20 cellular contexts compared by ENCODE assay signal in the genomic region with DNA sequence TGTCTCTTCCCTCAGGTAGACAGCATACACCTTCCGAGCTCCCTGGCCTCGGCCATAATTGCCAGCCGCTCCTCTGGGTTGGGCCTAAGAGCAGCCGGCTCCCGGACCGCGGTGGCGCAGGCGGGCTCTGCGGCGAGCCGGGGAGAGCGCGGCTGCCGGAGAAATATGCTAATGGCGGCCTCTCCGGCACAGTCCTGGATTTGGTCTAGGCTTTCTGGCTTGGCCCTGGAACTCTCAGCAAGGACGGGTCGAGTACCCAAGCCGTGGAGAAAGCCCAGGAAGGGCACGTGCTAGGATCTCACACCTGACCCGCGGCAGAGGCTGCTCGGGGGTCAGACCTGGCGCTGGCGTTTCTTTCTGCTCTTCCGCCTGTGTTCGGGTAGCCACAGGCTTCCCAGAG. TPM values are rescaled to one million over a fixed set of nuclear protein-coding genes. Genes with fewer than 3 reads are reported as not detected.
DNase-seq lines count a peak whose midpoint lies in the region; ATAC-seq and TF ChIP-seq lines count a peak whose summit lies in the region.
"Had no signal": no experiment of that assay in that cellular context is flagged by ENCODE, and none has a peak within 500 bp of the region (broad histone marks: within the 10 kb centered on the region; RNA-seq: fewer than 3 reads in every experiment).

No MANE protein-coding gene starts in this region.

- H3K36me3 Mint-ChIP-seq in neural progenitor cell: peaks cover 12% of the 10 kb centered on the region
- no peaks in the 10 kb centered on the region for H3K36me3 Mint-ChIP-seq in activated CD4-positive, alpha-beta T cell treated with anti-CD3 and anti-CD28 coated beads, Interleukin-2, amount 10 ng/mL, durations not matched to agents 24 days and 14 days (ENCODE audit: low read depth)

- peaks cover 28% of the 10 kb centered on the region for H3K4me1 Mint-ChIP-seq in neural progenitor cell
- H3K4me1 Mint-ChIP-seq in activated CD4-positive, alpha-beta T cell treated with anti-CD3 and anti-CD28 coated beads, Interleukin-2, amount 10 ng/mL, durations not matched to agents 24 days and 14 days: no peaks in the 10 kb centered on the region

- TF ChIP-seq CTCF in neural progenitor cell (IDR thresholded peaks at IDR 0.05): no peak
- TF ChIP-seq CTCF in spleen (IDR thresholded peaks at IDR 0.05 in 8 of 11, conservative IDR thresholded peaks at IDR 0.05 in 3 of 11): no peak
- no peak for TF ChIP-seq CTCF in lower lobe of right lung (IDR thresholded peaks at IDR 0.05)

- intact Hi-C loops in spleen (cut with DNase I; ENCODE audit: low total_unique reads): no loop called here
- intact Hi-C loops in lower lobe of right lung (cut with DNase I): no loop called here
- intact Hi-C loops in activated CD4-positive, alpha-beta T cell treated with anti-CD3 and anti-CD28 coated beads, Interleukin-2, amount 10 ng/mL, durations not matched to agents 24 days and 14 days (cut with micrococcal nuclease): loop anchor here (5.0 kb wide), 1 partner anchor 120 kb away; no protein-coding TSS in a partner anchor

- no peaks in the 10 kb centered on the region for H4K20me1 ChIP-seq in neural progenitor cell (ENCODE audit: low read depth)
- H4K20me1 ChIP-seq: BLaER1 had no signal

- peak overlapping the region; percentile 87 for H2AFZ ChIP-seq in neural progenitor cell (replicated peaks)
- H2AFZ ChIP-seq: PC-9 had no signal

- H3K9me3 ChIP-seq in HUES64 (ENCODE audit: insufficient read depth, low read depth, low read length): no peaks in the 10 kb centered on the region
- H3K9me3 ChIP-seq in neural progenitor cell (ENCODE audit: low read depth): no peaks in the 10 kb centered on the region
- H3K9me3 ChIP-seq in spleen: no peaks in the 10 kb centered on the region
- H3K9me3 ChIP-seq in lower lobe of right lung: no peaks in the 10 kb centered on the region
- H3K9me3 ChIP-seq: SJCRH30 had no signal

- no peak for TF ChIP-seq POLR2A in spleen (IDR thresholded peaks at IDR 0.05)

- H3K4me3 ChIP-seq in HUES64 (ENCODE audit: low read length): peak overlapping the region; percentile 58
- H3K4me3 ChIP-seq in iPS-11a (ENCODE audit: low read depth, low read length): peak overlapping the region; percentile 8
- H3K4me3 ChIP-seq in neural progenitor cell: peak overlapping the region; percentile 37
- no peak overlapping the region for H3K4me3 ChIP-seq in spleen
- H3K4me3 ChIP-seq in lower lobe of right lung: no peak overlapping the region
- H3K4me3 ChIP-seq: BLaER1, PC-9, SJCRH30 had no signal

- DNase-seq in ELF-1 (ENCODE audit: low read depth, low spot score) (peak; percentile 81), neural progenitor cell (ENCODE audit: low spot score) (peak; percentile 53), spleen (no peak), lower lobe of right lung (no peak)
- no peak for DNase-seq in activated CD4-positive, alpha-beta T cell treated with anti-CD3 and anti-CD28 coated beads, Interleukin-2, amount 10 ng/mL, durations not matched to agents 24 days and 14 days
- DNase-seq: CD8-positive, alpha-beta memory T cell; NCI-H1436; NCI-H2029; NCI-H2171 treated with DMSO at 0.1 percent for 48 hours; NCI-H82; PC-9; SJCRH30 had no signal

- no peak overlapping the region for H3K4me3 Mint-ChIP-seq in neural progenitor cell
- no peak overlapping the region for H3K4me3 Mint-ChIP-seq in activated CD4-positive, alpha-beta T cell treated with anti-CD3 and anti-CD28 coated beads, Interleukin-2, amount 10 ng/mL, durations not matched to agents 24 days and 14 days
- H3K4me3 Mint-ChIP-seq: CD8-positive, alpha-beta memory T cell had no signal

- peaks cover 22% of the 10 kb centered on the region for H3K27me3 Mint-ChIP-seq in neural progenitor cell (ENCODE audit: insufficient read depth, low read depth)
- peaks cover 44% of the 10 kb centered on the region for H3K27me3 Mint-ChIP-seq in activated CD4-positive, alpha-beta T cell treated with anti-CD3 and anti-CD28 coated beads, Interleukin-2, amount 10 ng/mL, durations not matched to agents 24 days and 14 days

- peaks cover 5% of the 10 kb centered on the region for H3K9me3 Mint-ChIP-seq in neural progenitor cell
- H3K9me3 Mint-ChIP-seq in activated CD4-positive, alpha-beta T cell treated with anti-CD3 and anti-CD28 coated beads, Interleukin-2, amount 10 ng/mL, durations not matched to agents 24 days and 14 days: no peaks in the 10 kb centered on the region

- peak overlapping the region; percentile 62 for H3K4me2 ChIP-seq in neural progenitor cell
- H3K4me2 ChIP-seq: BLaER1, KMS-11, PC-9 had no signal

- H3K79me2 ChIP-seq in neural progenitor cell (ENCODE audit: low read depth): no peaks in the 10 kb centered on the region

- H3K9ac ChIP-seq in HUES64 (ENCODE audit: low read depth, low read length) (no peak overlapping the region), neural progenitor cell (no peak overlapping the region)
- H3K9ac ChIP-seq: BLaER1, KMS-11 had no signal

- no peak overlapping the region for H3K27ac Mint-ChIP-seq in neural progenitor cell
- no peak overlapping the region for H3K27ac Mint-ChIP-seq in activated CD4-positive, alpha-beta T cell treated with anti-CD3 and anti-CD28 coated beads, Interleukin-2, amount 10 ng/mL, durations not matched to agents 24 days and 14 days
- H3K27ac Mint-ChIP-seq: CD8-positive, alpha-beta memory T cell had no signal

- ATAC-seq in lower lobe of right lung (no peak), HG03457 (IDR thresholded peaks at IDR 0.05; ENCODE audit: unreplicated experiment) (no peak)
- ATAC-seq: HepG2 had no signal

- H3K4me1 ChIP-seq in HUES64 (ENCODE audit: insufficient read depth, low read length): 0 out of 2 replicates have a peak, but pooled peaks cover 11% of the 10 kb centered on the region
- H3K4me1 ChIP-seq in neural progenitor cell: peaks cover 11% of the 10 kb centered on the region
- H3K4me1 ChIP-seq in spleen: peaks cover 0 to 8% (median 2%) of the 10 kb centered on the region in 6 donors
- no peaks in the 10 kb centered on the region for H3K4me1 ChIP-seq in lower lobe of right lung
- H3K4me1 ChIP-seq: BLaER1, SJCRH30 had no signal

- H3K27ac ChIP-seq in HUES64 (ENCODE audit: low read depth, low read length) (no peak overlapping the region), neural progenitor cell (no peak overlapping the region), spleen (no peak overlapping the region), lower lobe of right lung (no peak overlapping the region)
- H3K27ac ChIP-seq: BLaER1, KMS-11, PC-9, SJCRH30 had no signal

- H3K36me3 ChIP-seq in HUES64 (ENCODE audit: insufficient read depth, low read length): no peaks in the 10 kb centered on the region
- no peaks in the 10 kb centered on the region for H3K36me3 ChIP-seq in neural progenitor cell
- no peaks in the 10 kb centered on the region for H3K36me3 ChIP-seq in spleen
- no peaks in the 10 kb centered on the region for H3K36me3 ChIP-seq in lower lobe of right lung
- H3K36me3 ChIP-seq: BLaER1, SJCRH30 had no signal

- H3K27me3 ChIP-seq in HUES64 (ENCODE audit: insufficient read depth, low read length) (peaks cover 73% of the 10 kb centered on the region), neural progenitor cell (peaks cover 82% of the 10 kb centered on the region), spleen (replicated peaks in 1 of 7) (peaks cover 4 to 78% (median 54%) of the 10 kb centered on the region in 7 donors), lower lobe of right lung (ENCODE audit: low read depth) (peaks cover 60% of the 10 kb centered on the region)
- H3K27me3 ChIP-seq: SJCRH30 had no signal

- 5% methylated on average over 28 of the region's 28 CpGs for WGBS in HUES64
- 4 to 39% (median 6%) methylated on average over 8 to 28 of the region's 28 CpGs for WGBS in spleen, 5 donors

- peaks cover 27% of the 10 kb centered on the region for H3F3A ChIP-seq in neural progenitor cell (ENCODE audit: low read depth)

RNA-seq across cellular contexts. Expression of a gene that starts 18.6 kb away (rescaled TPM):
- polyA plus RNA-seq in HUES64 (2013, experiment 1 of 2): 56.5 TPM
- polyA plus RNA-seq in HUES64 (2013, experiment 2 of 2): 56.5 TPM
- total RNA-seq in neural progenitor cell (ENCODE audit: low replicate concordance) (2.6 and 3.4 TPM in 2 replicates), spleen (not detected), lower lobe of right lung (not detected)
- polyA plus RNA-seq in spleen: not detected
- not detected in 2 replicates for total RNA-seq in activated CD4-positive, alpha-beta T cell treated with anti-CD3 and anti-CD28 coated beads, Interleukin-2, amount 10 ng/mL, durations not matched to agents 24 days and 14 days
- total RNA-seq: A172; CD8-positive, alpha-beta memory T cell; HepG2; M059J; PC-9; SJCRH30 had no signal
- polyA plus RNA-seq: CD8-positive, alpha-beta memory T cell; HepG2 had no signal

Comparison
In these comparisons a context has a peak if more than half of its experiments do, and no peak if none do; other contexts are left out.
1. DNase-seq: peak in ELF-1 (single experiment) and neural progenitor cell (single experiment); none in spleen (single experiment), lower lobe of right lung (single experiment) and activated CD4-positive, alpha-beta T cell treated with anti-CD3 and anti-CD28 coated beads, Interleukin-2, amount 10 ng/mL, durations not matched to agents 24 days and 14 days (single experiment).
2. H3K4me3 ChIP-seq: peak in HUES64 (single experiment), iPS-11a (single experiment) and neural progenitor cell (single experiment); none in spleen (0 of 8) and lower lobe of right lung (single experiment).